In the genomic region with DNA sequence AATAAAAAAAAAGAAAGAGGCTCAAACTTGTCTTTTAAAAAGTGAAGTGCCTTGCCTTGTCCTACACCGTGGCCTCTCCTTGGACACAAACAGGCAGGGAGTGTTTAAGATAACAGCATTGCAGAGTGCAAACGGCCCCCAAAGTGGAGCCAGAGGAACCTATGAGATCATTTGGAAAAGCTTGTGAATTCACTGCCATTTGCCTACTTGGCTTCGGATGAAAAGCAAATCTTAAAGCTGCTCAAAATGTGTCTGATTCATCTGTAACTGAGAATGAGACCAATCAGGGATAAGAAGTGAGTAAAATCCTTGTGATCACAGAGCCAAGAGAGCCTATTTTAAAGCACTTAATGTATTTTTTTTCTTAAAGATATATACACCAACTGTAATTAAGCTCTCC, we compare ENCODE assay signal across 1 cellular context.
TF ChIP-seq lines count a peak whose summit lies in the region.

No MANE protein-coding gene starts in this region.

TF ChIP-seq in HEK293, 187 proteins besides CTCF, POLR2A, EP300 and RAD21 (continued from another document):
- TF ChIP-seq GFI1B (tag by site-specific recombination; IDR thresholded peaks at IDR 0.05), result 0 out of 2 replicates have a peak, but pooled peaks have one; percentile 10
